In the genomic region with DNA sequence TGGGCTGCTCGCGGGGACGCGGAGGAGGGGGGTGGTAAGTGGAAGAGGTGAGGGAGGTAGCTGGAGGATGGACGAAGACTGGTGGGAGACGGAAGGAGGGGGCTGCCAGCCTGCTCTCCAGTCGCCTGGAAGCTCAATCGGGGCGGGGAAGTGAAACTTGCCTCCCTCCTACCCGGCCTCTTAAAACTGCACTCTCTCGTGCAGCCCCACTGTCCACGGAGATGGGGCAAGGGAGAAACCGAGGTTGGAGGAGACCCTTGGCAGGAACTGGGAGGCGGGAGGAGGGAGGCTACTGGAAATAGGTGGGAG, we compare ENCODE assay signal across 1 cellular context.
TF ChIP-seq lines count a peak whose summit lies in the region.

No MANE protein-coding gene starts in this region.

TF ChIP-seq in GM12878, 131 proteins besides CTCF, POLR2A, EP300 and RAD21 (continued from another document and continues in another):
- no peak for TF ChIP-seq BCL11A (IDR thresholded peaks at IDR 0.05; ENCODE audit: low read depth, low read length)
- TF ChIP-seq ESRRA (IDR thresholded peaks at IDR 0.05; ENCODE audit: low read length): no peak
- no peak for TF ChIP-seq CHD4 (IDR thresholded peaks at IDR 0.05)
- TF ChIP-seq BRCA1 (IDR thresholded peaks at IDR 0.05; ENCODE audit: low read depth, low read length): no peak
- no peak for TF ChIP-seq SUZ12 (IDR thresholded peaks at IDR 0.05; ENCODE audit: unreplicated experiment)
- TF ChIP-seq SRF (IDR thresholded peaks at IDR 0.05; ENCODE audit: low read depth in 2 of 2, low read length in 2 of 2): no peak
- TF ChIP-seq, protein P1, sequence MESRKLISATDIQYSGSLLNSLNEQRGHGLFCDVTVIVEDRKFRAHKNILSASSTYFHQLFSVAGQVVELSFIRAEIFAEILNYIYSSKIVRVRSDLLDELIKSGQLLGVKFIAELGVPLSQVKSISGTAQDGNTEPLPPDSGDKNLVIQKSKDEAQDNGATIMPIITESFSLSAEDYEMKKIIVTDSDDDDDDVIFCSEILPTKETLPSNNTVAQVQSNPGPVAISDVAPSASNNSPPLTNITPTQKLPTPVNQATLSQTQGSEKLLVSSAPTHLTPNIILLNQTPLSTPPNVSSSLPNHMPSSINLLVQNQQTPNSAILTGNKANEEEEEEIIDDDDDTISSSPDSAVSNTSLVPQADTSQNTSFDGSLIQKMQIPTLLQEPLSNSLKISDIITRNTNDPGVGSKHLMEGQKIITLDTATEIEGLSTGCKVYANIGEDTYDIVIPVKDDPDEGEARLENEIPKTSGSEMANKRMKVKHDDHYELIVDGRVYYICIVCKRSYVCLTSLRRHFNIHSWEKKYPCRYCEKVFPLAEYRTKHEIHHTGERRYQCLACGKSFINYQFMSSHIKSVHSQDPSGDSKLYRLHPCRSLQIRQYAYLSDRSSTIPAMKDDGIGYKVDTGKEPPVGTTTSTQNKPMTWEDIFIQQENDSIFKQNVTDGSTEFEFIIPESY (IDR thresholded peaks at IDR 0.05): no peak
- no peak for TF ChIP-seq CEBPB (IDR thresholded peaks at IDR 0.05; ENCODE audit: borderline replicate concordance in 1 of 2, low read depth in 2 of 2, low read length in 2 of 2)
- TF ChIP-seq SPI1 (IDR thresholded peaks at IDR 0.05; ENCODE audit: borderline replicate concordance, insufficient read depth, low read depth, low read length): peak; percentile 78; the same call in 1 of the 2 replicates
- TF ChIP-seq, protein P2, sequence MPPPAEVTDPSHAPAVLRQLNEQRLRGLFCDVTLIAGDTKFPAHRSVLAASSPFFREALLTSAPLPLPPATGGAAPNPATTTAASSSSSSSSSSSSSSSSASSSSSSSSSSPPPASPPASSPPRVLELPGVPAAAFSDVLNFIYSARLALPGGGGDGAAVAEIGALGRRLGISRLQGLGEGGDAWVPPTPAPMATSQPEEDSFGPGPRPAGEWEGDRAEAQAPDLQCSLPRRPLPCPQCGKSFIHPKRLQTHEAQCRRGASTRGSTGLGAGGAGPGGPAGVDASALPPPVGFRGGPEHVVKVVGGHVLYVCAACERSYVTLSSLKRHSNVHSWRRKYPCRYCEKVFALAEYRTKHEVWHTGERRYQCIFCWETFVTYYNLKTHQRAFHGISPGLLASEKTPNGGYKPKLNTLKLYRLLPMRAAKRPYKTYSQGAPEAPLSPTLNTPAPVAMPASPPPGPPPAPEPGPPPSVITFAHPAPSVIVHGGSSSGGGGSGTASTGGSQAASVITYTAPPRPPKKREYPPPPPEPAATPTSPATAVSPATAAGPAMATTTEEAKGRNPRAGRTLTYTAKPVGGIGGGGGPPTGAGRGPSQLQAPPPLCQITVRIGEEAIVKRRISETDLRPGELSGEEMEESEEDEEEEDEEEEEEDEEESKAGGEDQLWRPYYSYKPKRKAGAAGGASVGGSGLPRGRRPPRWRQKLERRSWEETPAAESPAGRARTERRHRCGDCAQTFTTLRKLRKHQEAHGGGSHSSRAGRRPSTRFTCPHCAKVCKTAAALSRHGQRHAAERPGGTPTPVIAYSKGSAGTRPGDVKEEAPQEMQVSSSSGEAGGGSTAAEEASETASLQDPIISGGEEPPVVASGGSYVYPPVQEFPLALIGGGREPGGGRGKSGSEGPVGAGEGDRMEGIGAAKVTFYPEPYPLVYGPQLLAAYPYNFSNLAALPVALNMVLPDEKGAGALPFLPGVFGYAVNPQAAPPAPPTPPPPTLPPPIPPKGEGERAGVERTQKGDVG (CRISPR knock-in tag; IDR thresholded peaks at IDR 0.05): no peak
- 0 out of 2 replicates have a peak, but pooled peaks have one; percentile 4 for TF ChIP-seq BACH1 (IDR thresholded peaks at IDR 0.05; ENCODE audit: borderline replicate concordance)
- no peak for TF ChIP-seq IRF4 (IDR thresholded peaks at IDR 0.05; ENCODE audit: low read depth, low read length)
- no peak for TF ChIP-seq EGR1 (IDR thresholded peaks at IDR 0.05; ENCODE audit: borderline replicate concordance in 1 of 2, low read depth in 2 of 2, low read length in 2 of 2)
- no peak for TF ChIP-seq RCOR1 (conservative IDR thresholded peaks at IDR 0.05; ENCODE audit: low read depth, low read length)
- TF ChIP-seq, protein P3, sequence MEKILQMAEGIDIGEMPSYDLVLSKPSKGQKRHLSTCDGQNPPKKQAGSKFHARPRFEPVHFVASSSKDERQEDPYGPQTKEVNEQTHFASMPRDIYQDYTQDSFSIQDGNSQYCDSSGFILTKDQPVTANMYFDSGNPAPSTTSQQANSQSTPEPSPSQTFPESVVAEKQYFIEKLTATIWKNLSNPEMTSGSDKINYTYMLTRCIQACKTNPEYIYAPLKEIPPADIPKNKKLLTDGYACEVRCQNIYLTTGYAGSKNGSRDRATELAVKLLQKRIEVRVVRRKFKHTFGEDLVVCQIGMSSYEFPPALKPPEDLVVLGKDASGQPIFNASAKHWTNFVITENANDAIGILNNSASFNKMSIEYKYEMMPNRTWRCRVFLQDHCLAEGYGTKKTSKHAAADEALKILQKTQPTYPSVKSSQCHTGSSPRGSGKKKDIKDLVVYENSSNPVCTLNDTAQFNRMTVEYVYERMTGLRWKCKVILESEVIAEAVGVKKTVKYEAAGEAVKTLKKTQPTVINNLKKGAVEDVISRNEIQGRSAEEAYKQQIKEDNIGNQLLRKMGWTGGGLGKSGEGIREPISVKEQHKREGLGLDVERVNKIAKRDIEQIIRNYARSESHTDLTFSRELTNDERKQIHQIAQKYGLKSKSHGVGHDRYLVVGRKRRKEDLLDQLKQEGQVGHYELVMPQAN (conservative IDR thresholded peaks at IDR 0.05): no peak
- TF ChIP-seq POLR2AphosphoS2 (IDR thresholded peaks at IDR 0.05; ENCODE audit: low read depth, low read length): no peak
- TF ChIP-seq, protein P4, sequence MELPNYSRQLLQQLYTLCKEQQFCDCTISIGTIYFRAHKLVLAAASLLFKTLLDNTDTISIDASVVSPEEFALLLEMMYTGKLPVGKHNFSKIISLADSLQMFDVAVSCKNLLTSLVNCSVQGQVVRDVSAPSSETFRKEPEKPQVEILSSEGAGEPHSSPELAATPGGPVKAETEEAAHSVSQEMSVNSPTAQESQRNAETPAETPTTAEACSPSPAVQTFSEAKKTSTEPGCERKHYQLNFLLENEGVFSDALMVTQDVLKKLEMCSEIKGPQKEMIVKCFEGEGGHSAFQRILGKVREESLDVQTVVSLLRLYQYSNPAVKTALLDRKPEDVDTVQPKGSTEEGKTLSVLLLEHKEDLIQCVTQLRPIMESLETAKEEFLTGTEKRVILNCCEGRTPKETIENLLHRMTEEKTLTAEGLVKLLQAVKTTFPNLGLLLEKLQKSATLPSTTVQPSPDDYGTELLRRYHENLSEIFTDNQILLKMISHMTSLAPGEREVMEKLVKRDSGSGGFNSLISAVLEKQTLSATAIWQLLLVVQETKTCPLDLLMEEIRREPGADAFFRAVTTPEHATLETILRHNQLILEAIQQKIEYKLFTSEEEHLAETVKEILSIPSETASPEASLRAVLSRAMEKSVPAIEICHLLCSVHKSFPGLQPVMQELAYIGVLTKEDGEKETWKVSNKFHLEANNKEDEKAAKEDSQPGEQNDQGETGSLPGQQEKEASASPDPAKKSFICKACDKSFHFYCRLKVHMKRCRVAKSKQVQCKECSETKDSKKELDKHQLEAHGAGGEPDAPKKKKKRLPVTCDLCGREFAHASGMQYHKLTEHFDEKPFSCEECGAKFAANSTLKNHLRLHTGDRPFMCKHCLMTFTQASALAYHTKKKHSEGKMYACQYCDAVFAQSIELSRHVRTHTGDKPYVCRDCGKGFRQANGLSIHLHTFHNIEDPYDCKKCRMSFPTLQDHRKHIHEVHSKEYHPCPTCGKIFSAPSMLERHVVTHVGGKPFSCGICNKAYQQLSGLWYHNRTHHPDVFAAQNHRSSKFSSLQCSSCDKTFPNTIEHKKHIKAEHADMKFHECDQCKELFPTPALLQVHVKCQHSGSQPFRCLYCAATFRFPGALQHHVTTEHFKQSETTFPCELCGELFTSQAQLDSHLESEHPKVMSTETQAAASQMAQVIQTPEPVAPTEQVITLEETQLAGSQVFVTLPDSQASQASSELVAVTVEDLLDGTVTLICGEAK (IDR thresholded peaks at IDR 0.05; ENCODE audit: borderline replicate concordance): no peak
- no peak; the same call in 2 of the 3 replicates for TF ChIP-seq POU2F2 (IDR thresholded peaks at IDR 0.05; ENCODE audit: borderline replicate concordance, low read depth, low read length)
- TF ChIP-seq TCF12 (IDR thresholded peaks at IDR 0.05; ENCODE audit: low read depth, low read length): no peak
- no peak for TF ChIP-seq HDGF (IDR thresholded peaks at IDR 0.05)
- no peak for TF ChIP-seq FOS (IDR thresholded peaks at IDR 0.05; ENCODE audit: borderline replicate concordance, extremely low read depth, insufficient read length)
- no peak for TF ChIP-seq HDAC6 (IDR thresholded peaks at IDR 0.05; ENCODE audit: unreplicated experiment)
- no peak for TF ChIP-seq ZZZ3 (IDR thresholded peaks at IDR 0.05; ENCODE audit: control insufficient read depth, insufficient read length, low read depth)
- 0 out of 2 replicates have a peak, but pooled peaks have one; percentile 7 for TF ChIP-seq CHD2 (IDR thresholded peaks at IDR 0.05; ENCODE audit: borderline replicate concordance, low read depth, low read length)
- no peak for TF ChIP-seq STAT3 (IDR thresholded peaks at IDR 0.05; ENCODE audit: low read depth, low read length)
- TF ChIP-seq, protein P5, sequence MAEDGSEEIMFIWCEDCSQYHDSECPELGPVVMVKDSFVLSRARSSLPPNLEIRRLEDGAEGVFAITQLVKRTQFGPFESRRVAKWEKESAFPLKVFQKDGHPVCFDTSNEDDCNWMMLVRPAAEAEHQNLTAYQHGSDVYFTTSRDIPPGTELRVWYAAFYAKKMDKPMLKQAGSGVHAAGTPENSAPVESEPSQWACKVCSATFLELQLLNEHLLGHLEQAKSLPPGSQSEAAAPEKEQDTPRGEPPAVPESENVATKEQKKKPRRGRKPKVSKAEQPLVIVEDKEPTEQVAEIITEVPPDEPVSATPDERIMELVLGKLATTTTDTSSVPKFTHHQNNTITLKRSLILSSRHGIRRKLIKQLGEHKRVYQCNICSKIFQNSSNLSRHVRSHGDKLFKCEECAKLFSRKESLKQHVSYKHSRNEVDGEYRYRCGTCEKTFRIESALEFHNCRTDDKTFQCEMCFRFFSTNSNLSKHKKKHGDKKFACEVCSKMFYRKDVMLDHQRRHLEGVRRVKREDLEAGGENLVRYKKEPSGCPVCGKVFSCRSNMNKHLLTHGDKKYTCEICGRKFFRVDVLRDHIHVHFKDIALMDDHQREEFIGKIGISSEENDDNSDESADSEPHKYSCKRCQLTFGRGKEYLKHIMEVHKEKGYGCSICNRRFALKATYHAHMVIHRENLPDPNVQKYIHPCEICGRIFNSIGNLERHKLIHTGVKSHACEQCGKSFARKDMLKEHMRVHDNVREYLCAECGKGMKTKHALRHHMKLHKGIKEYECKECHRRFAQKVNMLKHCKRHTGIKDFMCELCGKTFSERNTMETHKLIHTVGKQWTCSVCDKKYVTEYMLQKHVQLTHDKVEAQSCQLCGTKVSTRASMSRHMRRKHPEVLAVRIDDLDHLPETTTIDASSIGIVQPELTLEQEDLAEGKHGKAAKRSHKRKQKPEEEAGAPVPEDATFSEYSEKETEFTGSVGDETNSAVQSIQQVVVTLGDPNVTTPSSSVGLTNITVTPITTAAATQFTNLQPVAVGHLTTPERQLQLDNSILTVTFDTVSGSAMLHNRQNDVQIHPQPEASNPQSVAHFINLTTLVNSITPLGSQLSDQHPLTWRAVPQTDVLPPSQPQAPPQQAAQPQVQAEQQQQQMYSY (CRISPR knock-in tag; IDR thresholded peaks at IDR 0.05): no peak
- TF ChIP-seq KAT2A (conservative IDR thresholded peaks at IDR 0.05; ENCODE audit: control insufficient read depth, low read depth, low read length): no peak
- TF ChIP-seq ZNF274 (IDR thresholded peaks at IDR 0.05; ENCODE audit: insufficient read depth, insufficient read length): no peak
- no peak for TF ChIP-seq RELA (IDR thresholded peaks at IDR 0.05; ENCODE audit: borderline replicate concordance, partially characterized antibody)
- no peak for TF ChIP-seq IRF3 (IDR thresholded peaks at IDR 0.05)
- TF ChIP-seq MXI1 (IDR thresholded peaks at IDR 0.05; ENCODE audit: low read depth, low read length): no peak
- TF ChIP-seq BCL3 (IDR thresholded peaks at IDR 0.05; ENCODE audit: borderline replicate concordance, insufficient read depth, low read depth, low read length, poor library complexity, severe bottlenecking): no peak
- TF ChIP-seq BMI1 (IDR thresholded peaks at IDR 0.05; ENCODE audit: borderline replicate concordance): 0 out of 2 replicates have a peak, but pooled peaks have one; percentile 3
- no peak for TF ChIP-seq ZNF687 (IDR thresholded peaks at IDR 0.05)
